In the genomic region with DNA sequence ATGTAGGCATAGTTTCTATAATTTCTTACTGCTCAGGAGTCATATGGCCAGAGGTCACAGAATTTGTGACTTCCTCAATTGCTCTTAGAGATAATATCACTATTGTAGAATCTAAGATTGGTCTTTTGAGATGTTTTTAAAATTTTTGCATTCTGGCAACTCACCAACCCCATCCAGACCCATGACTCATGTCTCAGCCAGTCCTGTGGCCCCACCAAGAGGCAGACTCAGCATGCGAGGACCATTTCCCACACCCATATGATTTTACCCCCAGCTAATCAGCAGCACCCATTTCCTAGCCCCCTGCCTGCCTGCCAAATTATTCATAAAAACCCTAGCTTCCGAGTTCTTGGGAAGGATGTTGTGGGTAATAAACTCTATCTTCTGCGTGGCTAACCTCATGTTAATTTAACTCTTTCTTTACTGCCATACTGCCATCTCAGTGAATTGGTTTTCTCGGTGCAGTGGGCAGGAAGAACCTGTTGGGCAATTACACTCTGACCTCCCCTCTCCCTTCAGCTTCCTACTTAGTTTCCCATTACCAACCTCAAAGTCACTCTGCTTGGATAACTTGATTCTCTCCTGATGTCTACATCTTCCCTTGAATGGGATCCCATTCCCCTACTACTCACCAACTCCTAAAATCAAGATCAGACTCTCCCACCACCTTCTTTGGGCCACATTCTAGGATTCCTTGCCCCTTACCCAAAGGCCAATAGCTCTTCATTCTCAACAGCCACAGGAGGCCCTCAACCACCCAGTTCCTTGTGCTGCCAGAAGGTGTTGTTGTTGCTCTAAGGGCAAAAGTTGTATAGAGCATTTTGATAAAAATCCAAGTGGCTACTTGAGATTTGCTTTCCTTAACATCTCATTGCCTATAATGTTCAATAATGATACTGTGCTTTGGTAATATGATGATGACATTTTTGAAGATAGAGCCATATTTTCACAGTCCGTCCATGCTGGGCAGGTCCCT, we compare ENCODE assay signal across 14 cellular contexts. TPM values are rescaled to one million over a fixed set of nuclear protein-coding genes. Genes with fewer than 3 reads are reported as not detected.
A peak's percentile ranks its signal among the peaks of the same experiment; 100 is the strongest.
DNase-seq lines count a peak whose midpoint lies in the region; ATAC-seq and TF ChIP-seq lines count a peak whose summit lies in the region.
"Had no signal": no experiment of that assay in that cellular context is flagged by ENCODE, and none has a peak within 500 bp of the region (broad histone marks: within the 10 kb centered on the region; RNA-seq: fewer than 3 reads in every experiment).

No MANE protein-coding gene starts in this region.

- no peaks in the 10 kb centered on the region for H4K20me1 ChIP-seq in OCI-LY1 (ENCODE audit: insufficient read depth, low read length)

- H3K27ac ChIP-seq in OCI-LY1 (ENCODE audit: low read depth, low read length, poor library complexity, severe bottlenecking) = no peak overlapping the region
- H3K27ac ChIP-seq: psoas muscle had no signal

- TF ChIP-seq CTCF in OCI-LY1 (IDR thresholded peaks at IDR 0.05; ENCODE audit: low read length) (peak; percentile 7; the same call in 1 of the 2 replicates), epithelial cell of proximal tubule (conservative IDR thresholded peaks at IDR 0.05; ENCODE audit: low read depth, low read length) (peak; percentile 46)

- no peaks in the 10 kb centered on the region for H3F3A ChIP-seq in OCI-LY1 (ENCODE audit: insufficient read depth, low read length)

- DNase-seq in GM04504 (ENCODE audit: low read depth) (peak; percentile 58), epithelial cell of proximal tubule (ENCODE audit: low read depth) (no peak), renal cortical epithelial cell (ENCODE audit: low read depth) (peak; percentile 48), Ammon's horn (ENCODE audit: low spot score) (no peak), SIG-M5 treated with dmso at 0.1 percent for 504 hours (lab: John Stamatoyannopoulos, UW; ENCODE audit: unreplicated experiment) (no peak), H4 (ENCODE audit: low spot score) (no peak)
- DNase-seq: DMS 273 treated with DMSO at 0.1 percent for 48 hours, NCI-H1092, NCI-H446, psoas muscle, SIG-M5, substantia nigra had no signal

- no peaks in the 10 kb centered on the region for H3K79me2 ChIP-seq in OCI-LY1 (ENCODE audit: insufficient read depth, low read length)

- no peaks in the 10 kb centered on the region for H3K9me2 ChIP-seq in OCI-LY1 (ENCODE audit: low read depth, low read length)

- no peak overlapping the region for H2AFZ ChIP-seq in OCI-LY1 (ENCODE audit: low read length)

- peaks cover 7% of the 10 kb centered on the region for H3K4me1 ChIP-seq in OCI-LY1 (ENCODE audit: insufficient read depth, low read length, severe bottlenecking)
- H3K4me1 ChIP-seq: psoas muscle had no signal

- no peaks in the 10 kb centered on the region for H3K9me3 ChIP-seq in OCI-LY1 (ENCODE audit: low read length)
- H3K9me3 ChIP-seq: psoas muscle had no signal

- no peaks in the 10 kb centered on the region for H3K36me3 ChIP-seq in OCI-LY1 (ENCODE audit: insufficient read depth, low read length)

- H3K4me3 ChIP-seq in OCI-LY1 (ENCODE audit: low read depth, low read length, poor library complexity, severe bottlenecking) (no peak overlapping the region), epithelial cell of proximal tubule (ENCODE audit: low read depth, low read length) (no peak overlapping the region)
- H3K4me3 ChIP-seq: psoas muscle had no signal

- no peak overlapping the region for H3K4me2 ChIP-seq in OCI-LY1 (ENCODE audit: low read length)

- ATAC-seq in GM21528 (IDR thresholded peaks at IDR 0.05; ENCODE audit: low FRiP score, unreplicated experiment) = no peak
- ATAC-seq: psoas muscle had no signal

- no peak overlapping the region for H3K9ac ChIP-seq in OCI-LY1 (ENCODE audit: low read length)

- H3K27me3 ChIP-seq in OCI-LY1 (ENCODE audit: insufficient read depth, low read length) = no peaks in the 10 kb centered on the region; the same call in none of the 2 replicates

RNA-seq across cellular contexts. Expression of a gene that starts 16.2 kb away (rescaled TPM):
- total RNA-seq in epithelial cell of proximal tubule = not detected in 2 replicates
- total RNA-seq in renal cortical epithelial cell = under 0.01 and 0.30 TPM in 2 replicates
- not detected in 2 replicates for total RNA-seq in H4 (2014; rRNA removed; shearing (Covaris generic))

Comparison
In these comparisons a context has a peak if more than half of its experiments do, and no peak if none do; other contexts are left out.
1. DNase-seq: peak in GM04504 (single experiment) and renal cortical epithelial cell (single experiment); none in epithelial cell of proximal tubule (single experiment), Ammon's horn (single experiment), SIG-M5 treated with dmso at 0.1 percent for 504 hours (single experiment) and H4 (single experiment).